Comparison of ENCODE assay signal across 8 cellular contexts in the genomic region with DNA sequence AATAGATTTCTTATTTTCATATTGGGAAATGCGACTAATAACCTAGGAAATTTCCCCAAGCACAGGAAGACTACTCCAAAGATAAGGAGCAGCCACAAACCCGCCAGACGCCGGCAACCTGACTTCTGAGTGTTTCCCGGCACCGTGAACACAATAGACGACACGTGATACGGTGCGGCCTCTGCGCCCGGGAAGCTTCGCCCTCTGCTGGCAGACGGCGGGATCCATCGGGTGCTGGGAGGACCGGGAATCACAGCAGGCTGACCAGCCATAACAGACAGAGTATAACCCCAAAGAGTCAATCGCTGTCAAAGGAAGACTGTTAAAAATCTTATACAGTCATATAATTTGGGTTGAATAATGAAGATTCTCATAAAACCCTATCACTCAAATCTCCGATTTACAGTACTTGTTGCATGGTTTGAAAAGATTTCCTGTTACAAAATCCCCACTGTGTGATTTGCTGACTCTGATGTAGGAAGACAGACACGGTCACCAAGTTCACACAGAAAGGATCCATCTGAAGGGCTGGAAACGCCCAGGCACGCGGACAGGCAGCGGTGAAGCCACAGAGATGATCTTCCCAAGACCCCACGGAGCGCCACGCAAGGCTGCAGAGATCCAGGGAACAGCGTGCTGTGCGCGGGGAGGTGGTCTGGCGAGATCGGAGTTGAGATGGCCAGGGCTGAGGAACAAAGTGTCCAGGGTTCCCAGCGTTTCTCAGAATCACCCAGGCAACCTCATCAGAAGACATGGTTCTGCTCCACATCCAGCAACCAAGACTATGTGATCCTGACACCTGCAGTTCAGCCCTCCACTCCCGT.
DNase-seq lines count a peak whose midpoint lies in the region; FAIRE-seq and TF ChIP-seq lines count a peak whose summit lies in the region.

No MANE protein-coding gene starts in this region.

- CTCF ChIA-PET in CD8-positive, alpha-beta memory T cell (lab: Charles Lee) = interaction anchor here (1.0 to 1.6 kb wide), 2 partner anchors 8 to 31 kb away, joined by 3 to 5 read pairs; no protein-coding TSS in a partner anchor
- CTCF ChIA-PET in endothelial cell of umbilical vein (lab: Charles Lee) = interaction anchor here (0.6 to 1.5 kb wide), 8 partner anchors 8 to 49 kb away, joined by 3 to 7 read pairs (median 3); no protein-coding TSS in a partner anchor

- peak; percentile 93 for TF ChIP-seq CTCF in GM20000 (IDR thresholded peaks at IDR 0.05; ENCODE audit: extremely low read depth, missing control alignments)
- peak; percentile 93 for TF ChIP-seq CTCF in HL-60 (IDR thresholded peaks at IDR 0.05; ENCODE audit: insufficient read depth, low read length)
- TF ChIP-seq CTCF in endothelial cell of umbilical vein (IDR thresholded peaks at IDR 0.05; ENCODE audit: extremely low read depth in 1 of 2, insufficient read depth in 1 of 2, low read depth in 1 of 2, low read length in 2 of 2) = peak; percentile 92 to 93

- BruUV-seq in endothelial cell of umbilical vein (replicated peaks; lab: Mats Ljungman, UMichigan) = no TSS peak

- H2AFZ ChIP-seq in endothelial cell of umbilical vein (ENCODE audit: low read depth, low read length) = peak overlapping the region; percentile 71

- peak overlapping the region; percentile 38 for H3K4me2 ChIP-seq in endothelial cell of umbilical vein (ENCODE audit: insufficient read depth, low read length)

- no peaks in the 10 kb centered on the region for H3K27me3 ChIP-seq in CD8-positive, alpha-beta memory T cell (ENCODE audit: insufficient read depth, low read length, poor library complexity, severe bottlenecking)
- H3K27me3 ChIP-seq in HL-60 (ENCODE audit: insufficient read depth, poor library complexity, severe bottlenecking) (no peaks in the 10 kb centered on the region), endothelial cell of umbilical vein (ENCODE audit: control insufficient read depth in 2 of 2, insufficient read depth in 2 of 2, low read length in 2 of 2) (no peaks in the 10 kb centered on the region)

- DNase-seq in CD8-positive, alpha-beta memory T cell = peak; percentile 44 to 73 (median 57)
- peak; percentile 87 for DNase-seq in GM20000 (ENCODE audit: low spot score)
- peak; percentile 29 to 80 for DNase-seq in HL-60 (ENCODE audit: low read depth in 1 of 2, low spot score in 1 of 2)
- DNase-seq in NCI-H82 treated with DMSO at 0.1 percent for 48 hours (lab: John Stamatoyannopoulos, UW; ENCODE audit: unreplicated experiment) = peak; percentile 56
- peak; percentile 56 for DNase-seq in activated CD8-positive, alpha-beta memory T cell treated with anti-CD3 and anti-CD28 coated beads, Interleukin-2, amount 50 U/mL, for 24 hours (ENCODE audit: extremely low read depth)
- DNase-seq in endothelial cell of umbilical vein (ENCODE audit: low read depth, low spot score) = peak; percentile 85
- DNase-seq in midbrain (lab: John Stamatoyannopoulos, UW) = peak; percentile 85
- DNase-seq in stimulated activated CD8-positive, alpha-beta memory T cell treated with anti-CD3 and anti-CD28 coated beads, Interleukin-2, amount 100 ng/mL, for 48 hours (ENCODE audit: low read depth in 2 of 2) = peak; percentile 69 to 72

- peak overlapping the region in 4 of 7 donors; percentile 25 to 71 (median 53) for H3K4me3 Mint-ChIP-seq in CD8-positive, alpha-beta memory T cell

- no peaks in the 10 kb centered on the region for H4K20me1 ChIP-seq in endothelial cell of umbilical vein (replicated peaks; ENCODE audit: control insufficient read depth, extremely low read depth, insufficient read depth, low read length)

- peak overlapping the region in 6 of 8 donors; percentile 4 to 94 (median 76) for H3K27ac Mint-ChIP-seq in CD8-positive, alpha-beta memory T cell

- dilution Hi-C loops in endothelial cell of umbilical vein (cut with MboI; ENCODE audit: extremely low pct_ligation_motif_present, low sequenced_read_pairs) = no loop called here

- no peak for TF ChIP-seq POLR2A in endothelial cell of umbilical vein (IDR thresholded peaks at IDR 0.05; ENCODE audit: low read depth, low read length)

- no peaks in the 10 kb centered on the region for H3K79me2 ChIP-seq in endothelial cell of umbilical vein (ENCODE audit: control insufficient read depth, insufficient read depth, low read length)

- H3K36me3 Mint-ChIP-seq in CD8-positive, alpha-beta memory T cell = peaks cover 4 to 25% (median 10%) of the 10 kb centered on the region in 3 donors

- no peaks in the 10 kb centered on the region for H3K9me1 ChIP-seq in endothelial cell of umbilical vein (replicated peaks; ENCODE audit: control insufficient read depth, extremely low read depth, insufficient read depth, low read length)

- no peak overlapping the region for H3K27ac ChIP-seq in CD8-positive, alpha-beta memory T cell (ENCODE audit: low read depth, low read length)
- no peak overlapping the region for H3K27ac ChIP-seq in HL-60 (replicated peaks)
- peak overlapping the region; percentile 29 for H3K27ac ChIP-seq in endothelial cell of umbilical vein (ENCODE audit: insufficient read depth, low read depth, low read length)

- intact Hi-C loops in endothelial cell of umbilical vein (cut with micrococcal nuclease) = loop anchor here (5.0 kb wide), 3 partner anchors 74 to 349 kb away; partner anchors contain the start of genes EIPR1 and TRAPPC12

- no peaks in the 10 kb centered on the region for H3K9me3 ChIP-seq in CD8-positive, alpha-beta memory T cell (ENCODE audit: low read length)
- H3K9me3 ChIP-seq in endothelial cell of umbilical vein (replicated peaks; ENCODE audit: control insufficient read depth, insufficient read depth, low read length) = no peaks in the 10 kb centered on the region

- H3K36me3 ChIP-seq in CD8-positive, alpha-beta memory T cell (ENCODE audit: insufficient read depth, low read length) = no peaks in the 10 kb centered on the region
- H3K36me3 ChIP-seq in endothelial cell of umbilical vein (ENCODE audit: control insufficient read depth in 2 of 2, extremely low read depth in 1 of 2, insufficient read depth in 2 of 2, low read length in 2 of 2) = no peaks in the 10 kb centered on the region

- POLR2A ChIA-PET in CD8-positive, alpha-beta memory T cell (lab: Charles Lee) = no interaction called here
- POLR2A ChIA-PET in endothelial cell of umbilical vein (lab: Charles Lee) = no interaction called here

- H3K9ac ChIP-seq in endothelial cell of umbilical vein (replicated peaks; ENCODE audit: extremely low read depth, insufficient read depth, low read length) = peak overlapping the region; percentile 48

- H3K4me1 ChIP-seq in CD8-positive, alpha-beta memory T cell (ENCODE audit: insufficient read depth, low read length) = peaks cover 9% of the 10 kb centered on the region
- peaks cover 3% of the 10 kb centered on the region for H3K4me1 ChIP-seq in endothelial cell of umbilical vein (ENCODE audit: control insufficient read depth, extremely low read depth, insufficient read depth, low read length)

- H3K9me3 Mint-ChIP-seq in CD8-positive, alpha-beta memory T cell = no peaks in the 10 kb centered on the region

- peak; percentile 95 for FAIRE-seq in endothelial cell of umbilical vein (lab: Jason Lieb, UNC)

- H3K27me3 Mint-ChIP-seq in CD8-positive, alpha-beta memory T cell = no peaks in the 10 kb centered on the region

- H3K4me3 ChIP-seq in CD8-positive, alpha-beta memory T cell (ENCODE audit: low read length) = no peak overlapping the region
- H3K4me3 ChIP-seq in HL-60 (replicated peaks; ENCODE audit: insufficient read depth, low read length) (no peak overlapping the region), endothelial cell of umbilical vein (replicated peaks in 1 of 3; ENCODE audit: insufficient read depth in 1 of 3, low read depth in 1 of 3, low read length in 3 of 3) (no peak overlapping the region)

- peaks cover 17 to 20% (median 19%) of the 10 kb centered on the region in 3 donors for H3K4me1 Mint-ChIP-seq in CD8-positive, alpha-beta memory T cell

TF ChIP-seq in endothelial cell of umbilical vein, 7 proteins besides CTCF, POLR2A, EP300 and RAD21:
- TF ChIP-seq POLR2AphosphoS5 (IDR thresholded peaks at IDR 0.05; ENCODE audit: insufficient read depth, low read depth, low read length) = no peak
- no peak for TF ChIP-seq EZH2 (IDR thresholded peaks at IDR 0.05; ENCODE audit: borderline replicate concordance, low read depth, low read length, severe bottlenecking)
- TF ChIP-seq MYC (IDR thresholded peaks at IDR 0.05; ENCODE audit: low read depth, low read length) = peak; percentile 78
- TF ChIP-seq GATA2 (IDR thresholded peaks at IDR 0.05; ENCODE audit: insufficient read depth, insufficient read length, low read depth, low read length) = peak; percentile 11
- TF ChIP-seq MAX (IDR thresholded peaks at IDR 0.05; ENCODE audit: insufficient read depth, insufficient read length) = peak; percentile 79
